In genomic region chr20:20915855-20916254, GRCh38 we compare ENCODE assay signal across 26 cellular contexts.
"Had no signal": no experiment of that assay in that cellular context is flagged by ENCODE, and none has a peak within 500 bp of the region (broad histone marks: within the 10 kb centered on the region; RNA-seq: fewer than 3 reads in every experiment).

No MANE protein-coding gene starts in this region.

- H3K36me3 ChIP-seq: colonic mucosa, esophagus squamous epithelium, lower lobe of right lung, ovary, spleen, tibial artery had no signal

- H3K9me3 ChIP-seq: colonic mucosa, esophagus squamous epithelium, ovary, testis had no signal

- H3K27me3 ChIP-seq: colonic mucosa, ovary, testis, tibial artery had no signal

- DNase-seq: colonic mucosa; effector CD8-positive, alpha-beta T cell; erythroblast; esophagus squamous epithelium; hypothalamus; immature natural killer cell; islet precursor cell; kidney glomerular epithelial cell; left ventricle myocardium superior; lower lobe of right lung; natural killer cell; occipital lobe; ovary; posterior cingulate gyrus; psoas muscle; right cardiac atrium; spleen; stimulated activated CD4-positive, alpha-beta T cell treated with anti-CD3 and anti-CD28 coated beads, Interleukin-4, amount 100 ng/mL, for 4 hours; stimulated activated naive CD8-positive, alpha-beta T cell treated with anti-CD3 and anti-CD28 coated beads, Interleukin-15, Interleukin-2, amounts not matched to agents 100 U/mL and 50 U/mL, for 24 hours; substantia nigra; testis; tibial artery had no signal

- H3K27ac ChIP-seq: colonic mucosa, esophagus squamous epithelium, lower lobe of right lung, ovary, psoas muscle, skin epidermis, spleen, testis, tibial artery had no signal

- ATAC-seq: left ventricle myocardium superior; lower lobe of right lung; natural killer cell; psoas muscle; right cardiac atrium; stimulated activated memory B cell treated with anti-CD40 and anti-IgM and Interleukin-4, amounts not matched to agents 10 μg/mL and 1 μg/mL and 100 μg/mL, for 72 hours; stimulated activated naive CD8-positive, alpha-beta T cell treated with anti-CD3 and anti-CD28 coated beads, Interleukin-15, Interleukin-2, amounts not matched to agents 100 U/mL and 50 U/mL, for 24 hours had no signal

- H3K4me3 ChIP-seq: colonic mucosa, esophagus squamous epithelium, lower lobe of right lung, ovary, psoas muscle, skin epidermis, spleen, testis, tibial artery had no signal

- H3K4me1 ChIP-seq: colonic mucosa, esophagus squamous epithelium, lower lobe of right lung, psoas muscle, spleen, testis, tibial artery had no signal

- FAIRE-seq: endothelial cell of umbilical vein, frontal cortex had no signal
